ENCODE assay signal across 8 cellular contexts in the genomic region with DNA sequence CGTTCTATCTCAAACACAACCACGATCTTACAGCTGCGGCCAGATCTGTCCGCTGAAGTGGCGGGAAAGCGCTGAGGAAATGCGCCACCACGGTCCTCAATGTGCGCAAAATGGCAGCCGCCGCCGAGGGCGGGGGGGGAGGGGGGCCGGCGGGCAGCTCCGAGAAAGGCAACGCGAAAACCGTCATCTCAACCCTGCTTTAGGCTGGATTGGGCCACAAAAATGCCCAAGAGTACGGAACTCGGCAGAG. TPM values are rescaled to one million over a fixed set of nuclear protein-coding genes. Genes with fewer than 3 reads are reported as not detected.
DNase-seq lines count a peak whose midpoint lies in the region; ATAC-seq and TF ChIP-seq lines count a peak whose summit lies in the region.

No MANE protein-coding gene starts in this region.

- intact Hi-C loops in activated CD8-positive, alpha-beta T cell treated with anti-CD3 and anti-CD28 coated beads for 36 hours (cut with micrococcal nuclease) = no loop called here

- H3K4me1 ChIP-seq in endodermal cell (ENCODE audit: control insufficient read depth, insufficient read depth, low read length) = peaks cover 4% of the 10 kb centered on the region
- peaks cover 52% of the 10 kb centered on the region for H3K4me1 ChIP-seq in mononuclear cell (ENCODE audit: insufficient read depth, low read length)

- POLR2A ChIA-PET in activated CD8-positive, alpha-beta T cell treated with anti-CD3 and anti-CD28 coated beads for 36 hours (lab: Charles Lee) = interaction anchor here (0.6 to 12.8 kb wide), 43 partner anchors 9 to 468 kb away, joined by 3 to 209 read pairs (median 4); a partner anchor contains a TSS

- H3K9me3 Mint-ChIP-seq in activated CD8-positive, alpha-beta T cell treated with anti-CD3 and anti-CD28 coated beads for 36 hours = no peaks in the 10 kb centered on the region
- no peaks in the 10 kb centered on the region for H3K9me3 Mint-ChIP-seq in endodermal cell

- peaks cover 54% of the 10 kb centered on the region for H3K36me3 Mint-ChIP-seq in activated CD8-positive, alpha-beta T cell treated with anti-CD3 and anti-CD28 coated beads for 36 hours (ENCODE audit: low read depth)
- peaks cover 48% of the 10 kb centered on the region for H3K36me3 Mint-ChIP-seq in endodermal cell (ENCODE audit: low read depth)

- peaks cover 3% of the 10 kb centered on the region for H3K27me3 Mint-ChIP-seq in activated CD8-positive, alpha-beta T cell treated with anti-CD3 and anti-CD28 coated beads for 36 hours
- no peaks in the 10 kb centered on the region for H3K27me3 Mint-ChIP-seq in endodermal cell (ENCODE audit: insufficient read depth)

- CTCF ChIA-PET in activated CD8-positive, alpha-beta T cell treated with anti-CD3 and anti-CD28 coated beads for 36 hours (lab: Charles Lee) = interaction anchor here (1.0 to 1.6 kb wide), 6 partner anchors 9 to 160 kb away, joined by 3 to 5 read pairs (median 4); a partner anchor contains a TSS

- H3K9me3 ChIP-seq in endodermal cell (ENCODE audit: control insufficient read depth, low read length) (no peaks in the 10 kb centered on the region), mononuclear cell (ENCODE audit: low read depth, low read length) (no peaks in the 10 kb centered on the region)

- peak overlapping the region; percentile 95 for H3K4me3 Mint-ChIP-seq in activated CD8-positive, alpha-beta T cell treated with anti-CD3 and anti-CD28 coated beads for 36 hours
- peak overlapping the region; percentile 100 for H3K4me3 Mint-ChIP-seq in endodermal cell

- H3K27me3 ChIP-seq in endodermal cell (ENCODE audit: control insufficient read depth, insufficient read depth, low read length, poor library complexity, severe bottlenecking) (no peaks in the 10 kb centered on the region), mononuclear cell (ENCODE audit: insufficient read depth, low read length) (no peaks in the 10 kb centered on the region)

- H3K27ac ChIP-seq in endodermal cell (ENCODE audit: low read depth, low read length) = peak overlapping the region; percentile 94

- no peak for TF ChIP-seq CTCF in activated CD8-positive, alpha-beta T cell treated with anti-CD3 and anti-CD28 coated beads for 36 hours (IDR thresholded peaks at IDR 0.05)
- TF ChIP-seq CTCF in endodermal cell (conservative IDR thresholded peaks at IDR 0.05) = no peak

- peak overlapping the region; percentile 100 for H3K27ac Mint-ChIP-seq in activated CD8-positive, alpha-beta T cell treated with anti-CD3 and anti-CD28 coated beads for 36 hours
- H3K27ac Mint-ChIP-seq in endodermal cell = peak overlapping the region; percentile 100

- peak overlapping the region; percentile 99 for H3K9ac ChIP-seq in endodermal cell (ENCODE audit: extremely low read depth, low read length, poor library complexity, severe bottlenecking)

- ATAC-seq in GM18858 (IDR thresholded peaks at IDR 0.05; ENCODE audit: unreplicated experiment) = peak; percentile 9
- peak; percentile 38 for ATAC-seq in HG02798 (IDR thresholded peaks at IDR 0.05; ENCODE audit: poor library complexity, unreplicated experiment)
- ATAC-seq in activated CD8-positive, alpha-beta T cell treated with anti-CD3 and anti-CD28 coated beads for 36 hours = peak; percentile 40

- H3K4me1 Mint-ChIP-seq in activated CD8-positive, alpha-beta T cell treated with anti-CD3 and anti-CD28 coated beads for 36 hours (ENCODE audit: low read depth) = peaks cover 47% of the 10 kb centered on the region
- peaks cover 42% of the 10 kb centered on the region for H3K4me1 Mint-ChIP-seq in endodermal cell

- DNase-seq in NCI-H2171 treated with DMSO at 0.1 percent for 48 hours (lab: John Stamatoyannopoulos, UW) (peak; percentile 72), endodermal cell (peak; percentile 83), KG1 (lab: John Stamatoyannopoulos, UW) (no peak)
- peak; percentile 81 for DNase-seq in activated CD8-positive, alpha-beta T cell treated with anti-CD3 and anti-CD28 coated beads for 36 hours
- peak; percentile 53 to 56 for DNase-seq in stimulated activated CD8-positive, alpha-beta memory T cell treated with anti-CD3 and anti-CD28 coated beads, Interleukin-4, amount 100 ng/mL, for 1 hour (ENCODE audit: low read depth in 2 of 2, low spot score in 1 of 2)

- 0% methylated on average over 11 to 21 of the region's 21 CpGs for WGBS in endodermal cell (ENCODE audit: insufficient coverage in 1 of 2, insufficient read length in 1 of 2), 2 experiments

- H3K36me3 ChIP-seq in endodermal cell (ENCODE audit: control insufficient read depth, insufficient read depth, low read length) = peaks cover 42% of the 10 kb centered on the region

- H3K4me3 ChIP-seq in endodermal cell (ENCODE audit: low read length) (peak overlapping the region; percentile 99), mononuclear cell (ENCODE audit: low read length) (peak overlapping the region; percentile 91)

RNA-seq across cellular contexts. Expression of a gene that starts 0.4 kb away (rescaled TPM):
- 100 to 1,000 TPM; 320 to 333 TPM for total RNA-seq in activated CD8-positive, alpha-beta T cell treated with anti-CD3 and anti-CD28 coated beads for 36 hours
- total RNA-seq in endodermal cell (100 to 1,000 TPM; 306 to 332 TPM), mononuclear cell (244 TPM)
- polyA plus RNA-seq in endodermal cell (2013, experiment 1 of 2) = 316 TPM
- polyA plus RNA-seq in endodermal cell (2013, experiment 2 of 2) = 312 TPM

RNA-seq across cellular contexts. Expression of a gene that starts 27.3 kb away (rescaled TPM):
- 10 to 100 TPM; 30.2 to 33.4 TPM for total RNA-seq in activated CD8-positive, alpha-beta T cell treated with anti-CD3 and anti-CD28 coated beads for 36 hours
- 10 to 100 TPM; 15.7 to 17.8 TPM for total RNA-seq in endodermal cell
- polyA plus RNA-seq in endodermal cell (2013, experiment 1 of 2) = 14.4 TPM
- polyA plus RNA-seq in endodermal cell (2013, experiment 2 of 2) = 12.4 TPM
- total RNA-seq in mononuclear cell = 1.3 TPM
